Comparison of ENCODE assay signal across 14 cellular contexts in genomic region chr16:82629441-82630027, GRCh38. TPM values are rescaled to one million over a fixed set of nuclear protein-coding genes. Genes with fewer than 3 reads are reported as not detected.
DNase-seq lines count a peak whose midpoint lies in the region; ATAC-seq lines count a peak whose summit lies in the region.
"Had no signal": no experiment of that assay in that cellular context is flagged by ENCODE, and none has a peak within 500 bp of the region (broad histone marks: within the 10 kb centered on the region; RNA-seq: fewer than 3 reads in every experiment).

No MANE protein-coding gene starts in this region.

- H3K27me3 ChIP-seq in HUES6 (ENCODE audit: control insufficient read depth, insufficient read depth, low read length), result peaks cover 50% of the 10 kb centered on the region
- H3K27me3 ChIP-seq: BLaER1 had no signal

- in situ Hi-C loops in ACHN (cut with HindIII; ENCODE audit: low pct_ligation_motif_present, low pct_unique_long_range_greater_than_20kb, low sequenced_read_pairs), result no loop called here

- H3K36me3 Mint-ChIP-seq in naive thymus-derived CD8-positive, alpha-beta T cell, result no peaks in the 10 kb centered on the region

- H3K4me1 ChIP-seq in HUES6 (ENCODE audit: control insufficient read depth, insufficient read depth, low read length) (peaks cover 35% of the 10 kb centered on the region), mesodermal cell (ENCODE audit: control insufficient read depth, insufficient read depth, low read length, poor library complexity, severe bottlenecking) (peaks cover 56% of the 10 kb centered on the region)
- H3K4me1 ChIP-seq: BLaER1, right lobe of liver had no signal

- H3K9ac ChIP-seq in HUES6 (ENCODE audit: low read length), result peak overlapping the region; percentile 37
- H3K9ac ChIP-seq: BLaER1 had no signal

- H3K4me1 Mint-ChIP-seq in naive thymus-derived CD8-positive, alpha-beta T cell, result peaks cover 0 to 6% (median under 1%) of the 10 kb centered on the region in 4 donors

- H3K27ac Mint-ChIP-seq in naive thymus-derived CD8-positive, alpha-beta T cell, result no peak overlapping the region
- H3K27ac Mint-ChIP-seq: dendritic cell treated with granulocyte-macrophage colony-stimulating factor and Interleukin-4, amounts not matched to agents 40 ng/mL and 50 ng/mL, for 4 days had no signal

- 49 to 51% methylated on average over 4 to 6 of the region's 8 CpGs for WGBS in mesodermal cell (ENCODE audit: insufficient coverage in 2 of 2), 2 experiments

- H3K36me3 ChIP-seq in HUES6 (ENCODE audit: control insufficient read depth, insufficient read depth, low read length) (no peaks in the 10 kb centered on the region), mesodermal cell (ENCODE audit: control insufficient read depth, insufficient read depth, low read length) (peaks cover 31% of the 10 kb centered on the region)
- H3K36me3 ChIP-seq: BLaER1, right lobe of liver had no signal

- POLR2A ChIA-PET in naive thymus-derived CD8-positive, alpha-beta T cell (lab: Charles Lee), result no interaction called here

- H3K27ac ChIP-seq in HUES6 (ENCODE audit: low read depth, low read length) (peak overlapping the region; percentile 72; the same call in 1 of the 2 replicates), mesodermal cell (ENCODE audit: low read depth, low read length, severe bottlenecking) (peak overlapping the region; percentile 98)
- H3K27ac ChIP-seq: BLaER1, right lobe of liver had no signal

- peaks cover 5% of the 10 kb centered on the region; the same call in 1 of the 2 replicates for H3K9me3 ChIP-seq in HUES6 (ENCODE audit: control insufficient read depth, insufficient read depth, low read depth, low read length)
- peaks cover 9% of the 10 kb centered on the region for H3K9me3 ChIP-seq in mesodermal cell (ENCODE audit: control insufficient read depth, low read length)
- H3K9me3 ChIP-seq: BLaER1, right lobe of liver had no signal

- no peak overlapping the region for H3K4me3 Mint-ChIP-seq in naive thymus-derived CD8-positive, alpha-beta T cell
- H3K4me3 Mint-ChIP-seq: dendritic cell treated with granulocyte-macrophage colony-stimulating factor and Interleukin-4, amounts not matched to agents 40 ng/mL and 50 ng/mL, for 4 days had no signal

- ATAC-seq in naive thymus-derived CD8-positive, alpha-beta T cell, result no peak
- ATAC-seq in GM21619 (IDR thresholded peaks at IDR 0.05; ENCODE audit: unreplicated experiment), result no peak
- no peak for ATAC-seq in GM21576 (IDR thresholded peaks at IDR 0.05; ENCODE audit: unreplicated experiment)

- H3K4me3 ChIP-seq in HUES6 (ENCODE audit: low read depth, low read length) (peak overlapping the region; percentile 41), mesodermal cell (ENCODE audit: extremely low read depth, insufficient read depth, low read length, poor library complexity, severe bottlenecking) (peak overlapping the region; percentile 84)
- H3K4me3 ChIP-seq: BLaER1, right lobe of liver had no signal

- peaks cover 0 to 1% (median 0%) of the 10 kb centered on the region in 9 donors for H3K9me3 Mint-ChIP-seq in naive thymus-derived CD8-positive, alpha-beta T cell
- H3K9me3 Mint-ChIP-seq: dendritic cell treated with granulocyte-macrophage colony-stimulating factor and Interleukin-4, amounts not matched to agents 40 ng/mL and 50 ng/mL, for 4 days had no signal

- DNase-seq in ACHN, result peak; percentile 66
- DNase-seq in dermis blood vessel endothelial cell, result peak; percentile 76
- no peak for DNase-seq in cerebellar nuclear complex (lab: John Stamatoyannopoulos, UW)
- DNase-seq in naive thymus-derived CD8-positive, alpha-beta T cell, result no peak
- DNase-seq: activated CD8-positive, alpha-beta memory T cell treated with anti-CD3 and anti-CD28 coated beads, Interleukin-2, amount 50 U/mL, for 4 hours; left cardiac atrium; NCI-H345; right lobe of liver had no signal

- peaks cover 21 to 73% (median 49%) of the 10 kb centered on the region in 5 donors for H3K27me3 Mint-ChIP-seq in naive thymus-derived CD8-positive, alpha-beta T cell

RNA-seq across cellular contexts. Expression of gene CDH13, which starts 2.8 kb away (rescaled TPM):
- total RNA-seq in dermis blood vessel endothelial cell, result 135 and 210 TPM in 2 replicates
- 160 TPM for polyA plus RNA-seq in mesodermal cell (2013, experiment 1 of 2)
- polyA plus RNA-seq in mesodermal cell (2013, experiment 2 of 2), result 121 TPM
- total RNA-seq in naive thymus-derived CD8-positive, alpha-beta T cell, result not detected
- not detected for polyA plus RNA-seq in naive thymus-derived CD8-positive, alpha-beta T cell

Comparison
In these comparisons a context has a peak if more than half of its experiments do, and no peak if none do; other contexts are left out.
1. DNase-seq: peak in ACHN (single experiment) and dermis blood vessel endothelial cell (single experiment); none in cerebellar nuclear complex (0 of 2) and naive thymus-derived CD8-positive, alpha-beta T cell (0 of 10).
2. RNA of gene CDH13, which starts 2.8 kb away (total RNA-seq): 135 to 210 TPM in dermis blood vessel endothelial cell; not detected in naive thymus-derived CD8-positive, alpha-beta T cell; every median in the first group is over 100 times any median in the second.